Comparison of ENCODE assay signal across 1 cellular context in genomic region chr10:49499305-49499851, GRCh38.
A peak's percentile ranks its signal among the peaks of the same experiment; 100 is the strongest.
TF ChIP-seq lines count a peak whose summit lies in the region.

No MANE protein-coding gene starts in this region.

TF ChIP-seq in K562, 482 proteins besides CTCF, POLR2A, EP300 and RAD21 (continued from another document):
- TF ChIP-seq JUND (IDR thresholded peaks at IDR 0.05; ENCODE audit: borderline replicate concordance, low read depth, low read length) (peak; percentile 38; the same call in 1 of the 2 replicates), JUND (tag; IDR thresholded peaks at IDR 0.05; ENCODE audit: borderline replicate concordance, low read depth, low read length) (no peak; the same call in 2 of the 3 replicates), ZNF143 (CRISPR knock-in tag; IDR thresholded peaks at IDR 0.05) (no peak), PCBP1 (IDR thresholded peaks at IDR 0.05; ENCODE audit: low read depth, low read length, poor library complexity, severe bottlenecking) (no peak), NCOR1 (IDR thresholded peaks at IDR 0.05) (no peak), CSDE1 (IDR thresholded peaks at IDR 0.05) (no peak), NR3C1 (CRISPR knock-in tag; IDR thresholded peaks at IDR 0.05) (no peak), KDM1A (IDR thresholded peaks at IDR 0.05) (0 out of 4 replicates have a peak, but pooled peaks of 1 of the 2 experiments have one; percentile 11), HMGXB4 (CRISPR knock-in tag; IDR thresholded peaks at IDR 0.05) (no peak), MYBL2 (IDR thresholded peaks at IDR 0.05; ENCODE audit: low read depth) (no peak), MYBL2 (CRISPR knock-in tag; IDR thresholded peaks at IDR 0.05; ENCODE audit: borderline replicate concordance) (no peak), FIP1L1 (IDR thresholded peaks at IDR 0.05; ENCODE audit: low read depth, low read length, poor library complexity, severe bottlenecking) (no peak), ZBED1 (IDR thresholded peaks at IDR 0.05) (no peak), ZNF586 (CRISPR knock-in tag; conservative IDR thresholded peaks at IDR 0.05) (no peak), MXD1 (CRISPR knock-in tag; IDR thresholded peaks at IDR 0.05; ENCODE audit: borderline replicate concordance, poor library complexity, severe bottlenecking) (no peak), NBN (IDR thresholded peaks at IDR 0.05; ENCODE audit: low read depth) (no peak), ERF (CRISPR knock-in tag; IDR thresholded peaks at IDR 0.05) (no peak), HDAC2 (IDR thresholded peaks at IDR 0.05) (no peak), ZNF507 (tag; conservative IDR thresholded peaks at IDR 0.05) (no peak), CBFA2T2 (conservative IDR thresholded peaks at IDR 0.05) (no peak), GTF2A2 (tag; IDR thresholded peaks at IDR 0.05) (no peak), CEBPG (CRISPR knock-in tag; IDR thresholded peaks at IDR 0.05) (no peak), CEBPG (tag; conservative IDR thresholded peaks at IDR 0.05 in 1 of 2, IDR thresholded peaks at IDR 0.05 in 1 of 2) (peak; percentile 59 to 64; a peak in 3 of 4 replicates), ZNF766 (CRISPR knock-in tag; conservative IDR thresholded peaks at IDR 0.05) (peak; percentile 62; the same call in 1 of the 2 replicates), ID3 (CRISPR knock-in tag; IDR thresholded peaks at IDR 0.05) (no peak), ID3 (tag; IDR thresholded peaks at IDR 0.05) (peak; percentile 84), ATF3 (IDR thresholded peaks at IDR 0.05) (peak; percentile 48; the same call in 1 of the 2 replicates), ATF3 (CRISPR knock-in tag; conservative IDR thresholded peaks at IDR 0.05) (no peak), GATA2 (CRISPR knock-in tag; IDR thresholded peaks at IDR 0.05) (peak; percentile 66)
